8 cellular contexts compared by ENCODE assay signal in the genomic region with DNA sequence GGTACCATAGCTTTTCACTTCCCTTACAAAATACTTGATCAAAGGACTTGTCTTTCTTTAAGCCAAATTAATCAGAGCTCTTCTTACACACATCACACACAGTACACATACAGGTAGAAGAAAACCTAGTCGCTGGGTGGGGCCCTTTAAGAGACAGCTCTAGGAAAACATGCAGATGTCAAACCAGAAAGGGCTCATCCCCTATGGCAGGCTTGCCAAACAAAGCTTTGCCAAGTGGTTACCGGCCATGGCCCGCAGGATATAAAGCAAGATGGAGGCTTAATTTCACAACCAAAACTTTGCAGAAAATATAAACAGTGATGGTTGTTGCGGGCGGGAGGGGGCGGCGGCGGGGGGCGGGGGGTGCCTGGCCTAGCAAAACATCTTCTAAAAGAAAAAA.
DNase-seq lines count a peak whose midpoint lies in the region; FAIRE-seq and TF ChIP-seq lines count a peak whose summit lies in the region.

No MANE protein-coding gene starts in this region.

- POLR2A ChIA-PET in endothelial cell of umbilical vein (lab: Charles Lee) = no interaction called here

- no peaks in the 10 kb centered on the region for H4K20me1 ChIP-seq in endothelial cell of umbilical vein (replicated peaks; ENCODE audit: control insufficient read depth, extremely low read depth, insufficient read depth, low read length)

- H3K9me3 ChIP-seq in endothelial cell of umbilical vein (replicated peaks; ENCODE audit: control insufficient read depth, insufficient read depth, low read length) = no peaks in the 10 kb centered on the region

- CTCF ChIA-PET in endothelial cell of umbilical vein (lab: Charles Lee) = interaction anchor here (0.8 to 1.2 kb wide), 7 partner anchors 12 to 499 kb away, joined by 3 to 14 read pairs (median 3); no protein-coding TSS in a partner anchor

- BruUV-seq in endothelial cell of umbilical vein (replicated peaks; lab: Mats Ljungman, UMichigan) = no TSS peak

- peak overlapping the region; percentile 33 for H3K27ac Mint-ChIP-seq in progenitor cell of endocrine pancreas

- dilution Hi-C loops in endothelial cell of umbilical vein (cut with MboI; ENCODE audit: extremely low pct_ligation_motif_present, low sequenced_read_pairs) = no loop called here

- no peaks in the 10 kb centered on the region for H3K27me3 ChIP-seq in endothelial cell of umbilical vein (ENCODE audit: control insufficient read depth in 2 of 2, insufficient read depth in 2 of 2, low read length in 2 of 2)

- peak overlapping the region; percentile 60 for H3K4me2 ChIP-seq in endothelial cell of umbilical vein (ENCODE audit: insufficient read depth, low read length)

- H3K36me3 Mint-ChIP-seq in progenitor cell of endocrine pancreas (ENCODE audit: insufficient read depth) = no peaks in the 10 kb centered on the region

- TF ChIP-seq POLR2A in endothelial cell of umbilical vein (IDR thresholded peaks at IDR 0.05; ENCODE audit: low read depth, low read length) = no peak

- no peaks in the 10 kb centered on the region for H3K9me1 ChIP-seq in endothelial cell of umbilical vein (replicated peaks; ENCODE audit: control insufficient read depth, extremely low read depth, insufficient read depth, low read length)

- no peak overlapping the region for H3K27ac ChIP-seq in endothelial cell of umbilical vein (ENCODE audit: insufficient read depth, low read depth, low read length)

- TF ChIP-seq CTCF in endothelial cell of umbilical vein (IDR thresholded peaks at IDR 0.05; ENCODE audit: extremely low read depth in 1 of 2, insufficient read depth in 1 of 2, low read depth in 1 of 2, low read length in 2 of 2) = no peak
- TF ChIP-seq CTCF in progenitor cell of endocrine pancreas (IDR thresholded peaks at IDR 0.05; ENCODE audit: unreplicated experiment) = no peak
- no peak for TF ChIP-seq CTCF in GM20000 (IDR thresholded peaks at IDR 0.05; ENCODE audit: extremely low read depth, missing control alignments)

- H3K4me1 ChIP-seq in endothelial cell of umbilical vein (ENCODE audit: control insufficient read depth, extremely low read depth, insufficient read depth, low read length) = peaks cover 6% of the 10 kb centered on the region

- no peaks in the 10 kb centered on the region for H3K27me3 Mint-ChIP-seq in progenitor cell of endocrine pancreas

- H3K9ac ChIP-seq in endothelial cell of umbilical vein (replicated peaks; ENCODE audit: extremely low read depth, insufficient read depth, low read length) = peak overlapping the region; percentile 32

- peak overlapping the region; percentile 89 for H3K4me3 Mint-ChIP-seq in progenitor cell of endocrine pancreas (ENCODE audit: low read depth)

- peaks cover 4% of the 10 kb centered on the region for H3K9me3 Mint-ChIP-seq in progenitor cell of endocrine pancreas (ENCODE audit: low read depth)

- DNase-seq in NCI-H1092 treated with DMSO at 0.1 percent for 48 hours (lab: John Stamatoyannopoulos, UW) (peak; percentile 35), NCI-H1092 (lab: John Stamatoyannopoulos, UW) (no peak), NCI-H345 treated with DMSO at 0.1 percent for 48 hours (lab: John Stamatoyannopoulos, UW; ENCODE audit: unreplicated experiment) (peak; percentile 14), endothelial cell of umbilical vein (ENCODE audit: low read depth, low spot score) (peak; percentile 14), progenitor cell of endocrine pancreas (ENCODE audit: low spot score, unreplicated experiment) (no peak), GM20000 (ENCODE audit: low spot score) (no peak), mesenteric fat pad (ENCODE audit: low spot score) (no peak)
- DNase-seq in stimulated activated CD4-positive, alpha-beta T cell treated with anti-CD3 and anti-CD28 coated beads, Interleukin-15, amount 100 ng/mL, for 24 hours = no peak

- H3K4me1 Mint-ChIP-seq in progenitor cell of endocrine pancreas (ENCODE audit: low read depth) = peaks cover 5% of the 10 kb centered on the region

- H3K4me3 ChIP-seq in endothelial cell of umbilical vein (replicated peaks in 1 of 3; ENCODE audit: insufficient read depth in 1 of 3, low read depth in 1 of 3, low read length in 3 of 3) = peak overlapping the region in 2 of 3 experiments; percentile 89 to 90

- no peak for FAIRE-seq in endothelial cell of umbilical vein (lab: Jason Lieb, UNC)

- H3K36me3 ChIP-seq in endothelial cell of umbilical vein (ENCODE audit: control insufficient read depth in 2 of 2, extremely low read depth in 1 of 2, insufficient read depth in 2 of 2, low read length in 2 of 2) = no peaks in the 10 kb centered on the region

- H2AFZ ChIP-seq in endothelial cell of umbilical vein (ENCODE audit: low read depth, low read length) = peak overlapping the region; percentile 40

- intact Hi-C loops in endothelial cell of umbilical vein (cut with micrococcal nuclease) = loop anchor here (5.0 kb wide), 1 partner anchor 358 kb away; no protein-coding TSS in a partner anchor

- no peaks in the 10 kb centered on the region for H3K79me2 ChIP-seq in endothelial cell of umbilical vein (ENCODE audit: control insufficient read depth, insufficient read depth, low read length)

TF ChIP-seq in endothelial cell of umbilical vein, 7 proteins besides CTCF, POLR2A, EP300 and RAD21:
- no peak for TF ChIP-seq FOS (IDR thresholded peaks at IDR 0.05; ENCODE audit: borderline replicate concordance, insufficient read depth, low read length)
- no peak for TF ChIP-seq MYC (IDR thresholded peaks at IDR 0.05; ENCODE audit: low read depth, low read length)
- TF ChIP-seq JUN (IDR thresholded peaks at IDR 0.05; ENCODE audit: borderline replicate concordance, insufficient read depth, insufficient read length, low read depth) = no peak
- no peak for TF ChIP-seq POLR2AphosphoS5 (IDR thresholded peaks at IDR 0.05; ENCODE audit: insufficient read depth, low read depth, low read length)

Comparison
In these comparisons a context has a peak if more than half of its experiments do, and no peak if none do; other contexts are left out.
1. DNase-seq: peak in NCI-H1092 treated with DMSO at 0.1 percent for 48 hours (single experiment), NCI-H345 treated with DMSO at 0.1 percent for 48 hours (single experiment) and endothelial cell of umbilical vein (single experiment); none in NCI-H1092 (single experiment), progenitor cell of endocrine pancreas (single experiment), GM20000 (single experiment), mesenteric fat pad (single experiment) and stimulated activated CD4-positive, alpha-beta T cell treated with anti-CD3 and anti-CD28 coated beads, Interleukin-15, amount 100 ng/mL, for 24 hours (single experiment).